Comparison of ENCODE assay signal across 13 cellular contexts in genomic region chr19:33622809-33623511, GRCh38. TPM values are rescaled to one million over a fixed set of nuclear protein-coding genes. Genes with fewer than 3 reads are reported as not detected.
DNase-seq lines count a peak whose midpoint lies in the region; ATAC-seq, FAIRE-seq and TF ChIP-seq lines count a peak whose summit lies in the region.
"Had no signal": no experiment of that assay in that cellular context is flagged by ENCODE, and none has a peak within 500 bp of the region (broad histone marks: within the 10 kb centered on the region; RNA-seq: fewer than 3 reads in every experiment).

No MANE protein-coding gene starts in this region.

- H3K9ac ChIP-seq in kidney (ENCODE audit: low read length in 2 of 2) = no peak overlapping the region

- H3K36me3 Mint-ChIP-seq in stimulated activated memory B cell treated with anti-CD40 and anti-IgM and Interleukin-4, amounts not matched to agents 10 μg/mL and 1 μg/mL and 100 μg/mL, for 72 hours = no peaks in the 10 kb centered on the region
- no peaks in the 10 kb centered on the region for H3K36me3 Mint-ChIP-seq in naive thymus-derived CD4-positive, alpha-beta T cell

- no peaks in the 10 kb centered on the region for H3K4me1 Mint-ChIP-seq in stimulated activated memory B cell treated with anti-CD40 and anti-IgM and Interleukin-4, amounts not matched to agents 10 μg/mL and 1 μg/mL and 100 μg/mL, for 72 hours
- H3K4me1 Mint-ChIP-seq in naive thymus-derived CD4-positive, alpha-beta T cell = peaks cover 0 to 3% (median 0%) of the 10 kb centered on the region in 7 donors

- no peak for TF ChIP-seq POLR2A in testis (IDR thresholded peaks at IDR 0.05)

- H3K4me1 ChIP-seq in kidney (ENCODE audit: control insufficient read depth in 1 of 2, insufficient read depth in 1 of 2, low read depth in 1 of 2, low read length in 2 of 2) (peaks cover 0 to 4% of the 10 kb centered on the region in 2 donors), testis (peaks cover 6% of the 10 kb centered on the region)
- no peaks in the 10 kb centered on the region for H3K4me1 ChIP-seq in naive thymus-derived CD4-positive, alpha-beta T cell (ENCODE audit: control insufficient read depth in 2 of 2, insufficient read depth in 2 of 2, low read length in 2 of 2)

- H3K4me3 ChIP-seq in kidney (ENCODE audit: low read length in 2 of 2) (no peak overlapping the region), testis (peak overlapping the region; percentile 36 to 56)
- H3K4me3 ChIP-seq in naive thymus-derived CD4-positive, alpha-beta T cell (ENCODE audit: low read length) = no peak overlapping the region

- CTCF ChIA-PET in naive thymus-derived CD4-positive, alpha-beta T cell (lab: Charles Lee) = no interaction called here

- H3K4me3 Mint-ChIP-seq in stimulated activated memory B cell treated with anti-CD40 and anti-IgM and Interleukin-4, amounts not matched to agents 10 μg/mL and 1 μg/mL and 100 μg/mL, for 72 hours = no peak overlapping the region
- H3K4me3 Mint-ChIP-seq in naive thymus-derived CD4-positive, alpha-beta T cell = peak overlapping the region in 1 of 10 donors; percentile 54
- H3K4me3 Mint-ChIP-seq: stimulated activated naive CD8-positive, alpha-beta T cell treated with anti-CD3 and anti-CD28 coated beads, Interleukin-15, Interleukin-2, amounts not matched to agents 100 ng/mL and 50 ng/mL, for 24 hours had no signal

- ATAC-seq in stimulated activated memory B cell treated with anti-CD40 and anti-IgM and Interleukin-4, amounts not matched to agents 10 μg/mL and 1 μg/mL and 100 μg/mL, for 72 hours = no peak
- ATAC-seq in GM18502 (IDR thresholded peaks at IDR 0.05; ENCODE audit: poor library complexity, unreplicated experiment) = no peak
- ATAC-seq in naive thymus-derived CD4-positive, alpha-beta T cell = no peak

- no peaks in the 10 kb centered on the region for H3K36me3 ChIP-seq in kidney (ENCODE audit: control insufficient read depth in 1 of 2, insufficient read depth in 2 of 2, low read length in 2 of 2)
- H3K36me3 ChIP-seq in testis (ENCODE audit: low read depth, missing control alignments) = no peaks in the 10 kb centered on the region
- H3K36me3 ChIP-seq in naive thymus-derived CD4-positive, alpha-beta T cell (ENCODE audit: control insufficient read depth in 2 of 3, insufficient read depth in 3 of 3, low read length in 3 of 3) = no peaks in the 10 kb centered on the region

- no peaks in the 10 kb centered on the region for H3K27me3 ChIP-seq in testis
- no peaks in the 10 kb centered on the region for H3K27me3 ChIP-seq in naive thymus-derived CD4-positive, alpha-beta T cell (ENCODE audit: control insufficient read depth in 2 of 2, insufficient read depth in 2 of 2, low read length in 2 of 2)

- 0 to 1% methylated on average over 1 to 45 of the region's 64 CpGs for WGBS in testis, 2 donors

- no peak overlapping the region for H3K27ac Mint-ChIP-seq in stimulated activated memory B cell treated with anti-CD40 and anti-IgM and Interleukin-4, amounts not matched to agents 10 μg/mL and 1 μg/mL and 100 μg/mL, for 72 hours
- H3K27ac Mint-ChIP-seq in naive thymus-derived CD4-positive, alpha-beta T cell = no peak overlapping the region
- H3K27ac Mint-ChIP-seq: stimulated activated naive CD8-positive, alpha-beta T cell treated with anti-CD3 and anti-CD28 coated beads, Interleukin-15, Interleukin-2, amounts not matched to agents 100 ng/mL and 50 ng/mL, for 24 hours had no signal

- H3K9me3 ChIP-seq in kidney (ENCODE audit: control insufficient read depth in 1 of 2, low read length in 2 of 2) (no peaks in the 10 kb centered on the region), testis (no peaks in the 10 kb centered on the region)
- no peaks in the 10 kb centered on the region for H3K9me3 ChIP-seq in naive thymus-derived CD4-positive, alpha-beta T cell (ENCODE audit: control insufficient read depth in 2 of 3, low read length in 3 of 3)

- intact Hi-C loops in kidney (cut with DNase I) = no loop called here
- intact Hi-C loops in testis (cut with DNase I; ENCODE audit: low total_unique reads) = no loop called here
- intact Hi-C loops in naive thymus-derived CD4-positive, alpha-beta T cell (cut with micrococcal nuclease) = no loop called here

- H3K27ac ChIP-seq in kidney (ENCODE audit: low read depth in 2 of 2, low read length in 2 of 2) (no peak overlapping the region), testis (no peak overlapping the region)
- H3K27ac ChIP-seq in naive thymus-derived CD4-positive, alpha-beta T cell (ENCODE audit: low read depth, low read length) = no peak overlapping the region
- H3K27ac ChIP-seq: SK-N-MC had no signal

- H3K9me3 Mint-ChIP-seq in stimulated activated memory B cell treated with anti-CD40 and anti-IgM and Interleukin-4, amounts not matched to agents 10 μg/mL and 1 μg/mL and 100 μg/mL, for 72 hours = no peaks in the 10 kb centered on the region
- H3K9me3 Mint-ChIP-seq in naive thymus-derived CD4-positive, alpha-beta T cell = peaks cover 0 to 3% (median 0%) of the 10 kb centered on the region in 11 donors
- H3K9me3 Mint-ChIP-seq: stimulated activated naive CD8-positive, alpha-beta T cell treated with anti-CD3 and anti-CD28 coated beads, Interleukin-15, Interleukin-2, amounts not matched to agents 100 ng/mL and 50 ng/mL, for 24 hours had no signal

- POLR2A ChIA-PET in naive thymus-derived CD4-positive, alpha-beta T cell (lab: Charles Lee) = no interaction called here

- peaks cover 72% of the 10 kb centered on the region for H3K27me3 Mint-ChIP-seq in stimulated activated memory B cell treated with anti-CD40 and anti-IgM and Interleukin-4, amounts not matched to agents 10 μg/mL and 1 μg/mL and 100 μg/mL, for 72 hours
- peaks cover 45 to 64% (median 55%) of the 10 kb centered on the region in 5 donors for H3K27me3 Mint-ChIP-seq in naive thymus-derived CD4-positive, alpha-beta T cell

- DNase-seq in NCI-H1417 (lab: John Stamatoyannopoulos, UW) (peak in 2 of 3 experiments; percentile 45), NCI-H1417 treated with DMSO at 0.1 percent for 48 hours (lab: John Stamatoyannopoulos, UW) (no peak), astrocyte of the hippocampus (ENCODE audit: low read depth, low spot score) (peak; percentile 18), kidney (peak; percentile 54), testis (no peak)
- no peak for DNase-seq in naive thymus-derived CD4-positive, alpha-beta T cell
- DNase-seq: ACHN, EL, NCI-H2081 had no signal

- TF ChIP-seq CTCF in kidney (IDR thresholded peaks at IDR 0.05; ENCODE audit: borderline replicate concordance, extremely low read depth, insufficient read depth) = no peak
- TF ChIP-seq CTCF in testis (IDR thresholded peaks at IDR 0.05) = no peak

- no peak for FAIRE-seq in kidney (lab: Jason Lieb, UNC)

RNA-seq across cellular contexts. Expression of gene CHST8, which starts 1.2 kb away (rescaled TPM):
- total RNA-seq in kidney (0.28 TPM), testis (under 1 TPM; 0.79 to 0.93 TPM)
- polyA plus RNA-seq in kidney (ENCODE audit: insufficient read depth, low read depth, low replicate concordance) (not detected), testis (ENCODE audit: insufficient read depth, low read depth, low replicate concordance) (0.75 TPM)
- not detected for total RNA-seq in naive thymus-derived CD4-positive, alpha-beta T cell
- polyA plus RNA-seq in naive thymus-derived CD4-positive, alpha-beta T cell = not detected

Comparison
In these comparisons a context has a peak if more than half of its experiments do, and no peak if none do; other contexts are left out.
1. DNase-seq: peak in NCI-H1417 (2 of 3), astrocyte of the hippocampus (single experiment) and kidney (single experiment); none in NCI-H1417 treated with DMSO at 0.1 percent for 48 hours (single experiment), testis (single experiment) and naive thymus-derived CD4-positive, alpha-beta T cell (0 of 9).
2. H3K4me3 ChIP-seq: peak in testis (2 of 2); none in kidney (0 of 2) and naive thymus-derived CD4-positive, alpha-beta T cell (single experiment).